29 cellular contexts compared by ENCODE assay signal in the genomic region with DNA sequence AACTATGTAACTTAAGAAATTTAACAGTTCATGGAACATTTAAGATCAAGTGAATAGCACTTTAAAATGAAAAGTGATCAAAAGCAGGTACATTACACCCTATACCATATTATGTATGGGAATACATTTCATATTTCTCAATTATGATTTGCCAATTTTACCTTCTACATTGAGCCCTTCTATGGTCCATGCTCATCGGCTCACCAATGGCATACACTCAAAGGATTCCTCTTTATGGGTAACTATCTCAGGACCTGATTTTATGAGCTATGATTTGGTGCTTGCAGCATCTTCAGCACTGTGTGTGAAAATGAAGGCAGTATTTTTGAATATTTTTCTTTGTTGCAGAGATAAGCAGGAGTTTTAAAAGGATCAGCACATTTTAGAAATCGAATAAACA. TPM values are rescaled to one million over a fixed set of nuclear protein-coding genes. Genes with fewer than 3 reads are reported as not detected.
"Had no signal": no experiment of that assay in that cellular context is flagged by ENCODE, and none has a peak within 500 bp of the region (broad histone marks: within the 10 kb centered on the region; RNA-seq: fewer than 3 reads in every experiment).

No MANE protein-coding gene starts in this region.

- ATAC-seq: effector memory CD8-positive, alpha-beta T cell; left lobe of liver; lower lobe of right lung; natural killer cell treated with Interleukin-12 subunit alpha and Interleukin-12 subunit beta and Interleukin-15 and Interleukin-18, amount 100 ng/mL, for 72 hours; stimulated activated effector memory CD8-positive, alpha-beta T cell treated with anti-CD3 and anti-CD28 coated beads, Interleukin-12 subunit alpha, Interleukin-12 subunit beta, amount 100 ng/mL, for 72 hours; stimulated activated naive CD8-positive, alpha-beta T cell treated with anti-CD3 and anti-CD28 coated beads, Interleukin-15, amount 100 ng/mL, for 72 hours; T-cell had no signal

- H3K9me3 ChIP-seq: heart left ventricle, lower lobe of right lung, sigmoid colon, upper lobe of left lung, vagina had no signal

- FAIRE-seq: bronchial epithelial cell had no signal

- H3K36me3 Mint-ChIP-seq: stimulated activated effector memory CD8-positive, alpha-beta T cell treated with anti-CD3 and anti-CD28 coated beads, Interleukin-12 subunit alpha, Interleukin-12 subunit beta, amount 100 ng/mL, for 72 hours had no signal

- H3K4me1 ChIP-seq: upper lobe of left lung had no signal

- H3K27ac ChIP-seq: coronary artery, heart left ventricle, lower lobe of right lung, sigmoid colon, upper lobe of left lung, vagina had no signal

- H3K27me3 ChIP-seq: heart left ventricle, sigmoid colon, upper lobe of left lung, vagina had no signal

- H3K4me3 ChIP-seq: coronary artery, heart left ventricle, lower lobe of right lung, sigmoid colon, upper lobe of left lung, vagina had no signal

- H3K27me3 Mint-ChIP-seq: activated naive CD4-positive, alpha-beta T cell treated with anti-CD3 and anti-CD28 coated beads, Interleukin-2, amount 50 U/mL, for 24 hours; activated T-cell treated with anti-CD3 and anti-CD28 coated beads, Interleukin-2, amount 50 U/mL, for 24 hours; effector memory CD8-positive, alpha-beta T cell; natural killer cell treated with Interleukin-12 subunit alpha and Interleukin-12 subunit beta and Interleukin-15 and Interleukin-18, amount 100 ng/mL, for 72 hours; stimulated activated naive CD8-positive, alpha-beta T cell treated with anti-CD3 and anti-CD28 coated beads, Interleukin-15, amount 100 ng/mL, for 72 hours; T-cell had no signal

- H3K4me3 Mint-ChIP-seq: activated naive CD4-positive, alpha-beta T cell treated with anti-CD3 and anti-CD28 coated beads, Interleukin-2, amount 50 U/mL, for 24 hours; activated T-cell treated with anti-CD3 and anti-CD28 coated beads, Interleukin-2, amount 50 U/mL, for 24 hours; effector memory CD8-positive, alpha-beta T cell; natural killer cell treated with Interleukin-12 subunit alpha and Interleukin-12 subunit beta and Interleukin-15 and Interleukin-18, amount 100 ng/mL, for 72 hours; stimulated activated effector memory CD8-positive, alpha-beta T cell treated with anti-CD3 and anti-CD28 coated beads, Interleukin-12 subunit alpha, Interleukin-12 subunit beta, amount 100 ng/mL, for 72 hours; stimulated activated naive CD8-positive, alpha-beta T cell treated with anti-CD3 and anti-CD28 coated beads, Interleukin-15, amount 100 ng/mL, for 72 hours; T-cell had no signal

- H3K9me3 Mint-ChIP-seq: activated naive CD4-positive, alpha-beta T cell treated with anti-CD3 and anti-CD28 coated beads, Interleukin-2, amount 50 U/mL, for 24 hours; activated T-cell treated with anti-CD3 and anti-CD28 coated beads, Interleukin-2, amount 50 U/mL, for 24 hours; effector memory CD8-positive, alpha-beta T cell; natural killer cell treated with Interleukin-12 subunit alpha and Interleukin-12 subunit beta and Interleukin-15 and Interleukin-18, amount 100 ng/mL, for 72 hours; stimulated activated effector memory CD8-positive, alpha-beta T cell treated with anti-CD3 and anti-CD28 coated beads, Interleukin-12 subunit alpha, Interleukin-12 subunit beta, amount 100 ng/mL, for 72 hours; T-cell had no signal

- H3K27ac Mint-ChIP-seq: activated T-cell treated with anti-CD3 and anti-CD28 coated beads, Interleukin-2, amount 50 U/mL, for 24 hours; natural killer cell treated with Interleukin-12 subunit alpha and Interleukin-12 subunit beta and Interleukin-15 and Interleukin-18, amount 100 ng/mL, for 72 hours; stimulated activated effector memory CD8-positive, alpha-beta T cell treated with anti-CD3 and anti-CD28 coated beads, Interleukin-12 subunit alpha, Interleukin-12 subunit beta, amount 100 ng/mL, for 72 hours; stimulated activated naive CD8-positive, alpha-beta T cell treated with anti-CD3 and anti-CD28 coated beads, Interleukin-15, amount 100 ng/mL, for 72 hours; T-cell had no signal

- DNase-seq: activated CD4-positive, alpha-beta T cell treated with anti-CD3 and anti-CD28 coated beads for 4 hours; activated CD4-positive, alpha-beta T cell treated with anti-CD3 and anti-CD28 coated beads, Interleukin-2, amount 50 U/mL, for 48 hours; activated CD4-positive, CD25-positive, alpha-beta regulatory T cell; activated CD8-positive, alpha-beta memory T cell treated with anti-CD3 and anti-CD28 coated beads, Interleukin-2, amount 50 U/mL, for 48 hours; activated gamma-delta T cell; activated T-cell treated with anti-CD3 and anti-CD28 coated beads, Interleukin-2, amount 50 U/mL, for 24 hours; anterior cingulate cortex; cerebellar nuclear complex; effector memory CD8-positive, alpha-beta T cell; erythroblast; heart left ventricle; kidney glomerular epithelial cell; lower lobe of right lung; mesenchymal stem cell; posterior cingulate gyrus; sigmoid colon; small intestine; stimulated activated CD4-positive, alpha-beta T cell treated with anti-CD3 and anti-CD28 coated beads, Interleukin-4, amount 100 ng/mL, for 24 hours; stimulated activated naive CD8-positive, alpha-beta T cell treated with anti-CD3 and anti-CD28 coated beads, Interleukin-15, amount 100 ng/mL, for 72 hours; substantia nigra; T-cell; upper lobe of left lung had no signal

RNA-seq across cellular contexts. Expression of a gene that starts 56.9 kb away (rescaled TPM):
- total RNA-seq: natural killer cell treated with Interleukin-12 subunit alpha and Interleukin-12 subunit beta and Interleukin-15 and Interleukin-18, amount 100 ng/mL, for 72 hours had no signal
